In genomic region chr5:175015028-175015427, GRCh38 we compare ENCODE assay signal across 19 cellular contexts.
"Had no signal": no experiment of that assay in that cellular context is flagged by ENCODE, and none has a peak within 500 bp of the region (broad histone marks: within the 10 kb centered on the region; RNA-seq: fewer than 3 reads in every experiment).

No MANE protein-coding gene starts in this region.

- H3K4me1 ChIP-seq: foreskin keratinocyte, left lung, thyroid gland had no signal

- H3K4me3 ChIP-seq: left lung, thyroid gland had no signal

- H3K36me3 ChIP-seq: left lung, thyroid gland had no signal

- H3K27ac ChIP-seq: foreskin keratinocyte, left lung, thyroid gland had no signal

- H3K9me3 ChIP-seq: left lung, thyroid gland had no signal

- DNase-seq: activated CD8-positive, alpha-beta memory T cell treated with anti-CD3 and anti-CD28 coated beads for 24 hours; activated CD8-positive, alpha-beta memory T cell treated with anti-CD3 and anti-CD28 coated beads, Interleukin-2, amount 50 U/mL, for 4 hours; activated T-cell treated with anti-CD3 and anti-CD28 coated beads, Interleukin-2, amount 50 U/mL, for 24 hours; aorta; dermis blood vessel endothelial cell; effector CD8-positive, alpha-beta T cell; erythroblast; foreskin keratinocyte; immature natural killer cell; left lung; retina; stimulated activated CD4-positive, alpha-beta T cell treated with anti-CD3 and anti-CD28 coated beads, Interleukin-12 subunit alpha, Interleukin-12 subunit beta, amount 100 ng/mL, for 4 hours; stimulated activated CD4-positive, alpha-beta T cell treated with anti-CD3 and anti-CD28 coated beads, Interleukin-4, amount 100 ng/mL, for 4 hours; stimulated activated naive CD8-positive, alpha-beta T cell treated with anti-CD3 and anti-CD28 coated beads, Interleukin-15, Interleukin-2, amounts not matched to agents 100 U/mL and 50 U/mL, for 24 hours; substantia nigra; thyroid gland had no signal

- ATAC-seq: activated naive CD4-positive, alpha-beta T cell treated with anti-CD3 and anti-CD28 coated beads, Interleukin-2, amount 50 U/mL, for 72 hours; activated T-helper 17 cell treated with anti-CD3 and anti-CD28 coated beads, Interleukin-2, amount 50 U/mL, for 72 hours; foreskin keratinocyte; left lung; natural killer cell treated with Interleukin-12 subunit alpha and Interleukin-12 subunit beta and Interleukin-15 and Interleukin-18, amount 100 ng/mL, for 72 hours; stimulated activated naive CD8-positive, alpha-beta T cell treated with anti-CD3 and anti-CD28 coated beads, Interleukin-15, Interleukin-2, amounts not matched to agents 100 U/mL and 50 U/mL, for 24 hours had no signal

- H3K27me3 ChIP-seq: foreskin keratinocyte, left lung, thyroid gland had no signal
